ENCODE assay signal across 22 cellular contexts in genomic region chr1:14149431-14149830, GRCh38.
DNase-seq lines count a peak whose midpoint lies in the region; ATAC-seq, FAIRE-seq and TF ChIP-seq lines count a peak whose summit lies in the region.
"Had no signal": no experiment of that assay in that cellular context is flagged by ENCODE, and none has a peak within 500 bp of the region (broad histone marks: within the 10 kb centered on the region; RNA-seq: fewer than 3 reads in every experiment).

No MANE protein-coding gene starts in this region.

- FAIRE-seq in D721Med (lab: Jason Lieb, UNC): no peak
- no peak for FAIRE-seq in HTR-8/SVneo (lab: Jason Lieb, UNC)
- FAIRE-seq: islet of Langerhans had no signal

- H3K36me3 ChIP-seq in neural cell (ENCODE audit: insufficient read depth, low read length): no peaks in the 10 kb centered on the region
- H3K36me3 ChIP-seq: colonic mucosa, neutrophil, SJCRH30 had no signal

- peak; percentile 9 for TF ChIP-seq CTCF in D721Med (IDR thresholded peaks at IDR 0.05; ENCODE audit: insufficient read depth, missing control alignments)
- peak; percentile 14 to 30 for TF ChIP-seq CTCF in brain (conservative IDR thresholded peaks at IDR 0.05)
- TF ChIP-seq CTCF in neural cell (IDR thresholded peaks at IDR 0.05; ENCODE audit: poor library complexity, severe bottlenecking): peak; percentile 15

- H3K9me3 Mint-ChIP-seq in brain: peaks cover 3 to 27% (median 10%) of the 10 kb centered on the region in 5 experiments

- H3K9me3 ChIP-seq in neural cell (ENCODE audit: low read length): no peaks in the 10 kb centered on the region
- H3K9me3 ChIP-seq: colonic mucosa, neutrophil, SJCRH30 had no signal

- H2AFZ ChIP-seq in neural cell (ENCODE audit: low read depth, low read length): no peak overlapping the region

- intact Hi-C loops in cardiac septum (cut with DNase I): no loop called here

- H3K27me3 ChIP-seq in neural cell (ENCODE audit: insufficient read depth, low read depth, low read length): no peaks in the 10 kb centered on the region
- H3K27me3 ChIP-seq: colonic mucosa, neutrophil, SJCRH30 had no signal

- no peak overlapping the region for H3K4me3 ChIP-seq in neural cell (ENCODE audit: low read length)
- H3K4me3 ChIP-seq: colonic mucosa, SJCRH30 had no signal

- no peaks in the 10 kb centered on the region for H3K27me3 Mint-ChIP-seq in brain

- no peak for ATAC-seq in HG02970 (IDR thresholded peaks at IDR 0.05; ENCODE audit: low FRiP score, unreplicated experiment)
- no peak for ATAC-seq in GM21360 (IDR thresholded peaks at IDR 0.05; ENCODE audit: unreplicated experiment)
- ATAC-seq: activated CD8-positive, alpha-beta T cell treated with anti-CD3 and anti-CD28 coated beads, Interleukin-2, amount 10 ng/mL, durations not matched to agents 7 days and 5 days had no signal

- TF ChIP-seq RAD21 in neural cell (conservative IDR thresholded peaks at IDR 0.05): no peak

- no peaks in the 10 kb centered on the region for H3K9me2 ChIP-seq in neural cell (ENCODE audit: insufficient read depth, low read length)

- DNase-seq in D721Med (ENCODE audit: insufficient read length, low spot score): no peak
- peak; percentile 25 for DNase-seq in HTR-8/SVneo (ENCODE audit: insufficient read length, low spot score)
- DNase-seq in cardiac septum (ENCODE audit: low spot score): no peak
- DNase-seq in activated CD4-positive, alpha-beta T cell treated with anti-CD3 and anti-CD28 coated beads for 48 hours: no peak
- DNase-seq: activated CD8-positive, alpha-beta T cell treated with anti-CD3 and anti-CD28 coated beads, Interleukin-2, amount 10 ng/mL, durations not matched to agents 7 days and 5 days; amygdala; C1 segment of cervical spinal cord; colonic mucosa; EL; IMR-90; midbrain; NCI-H1417; SJCRH30; stimulated activated CD4-positive, alpha-beta T cell treated with anti-CD3 and anti-CD28 coated beads, Interleukin-4, amount 100 ng/mL, for 1 hour; stimulated activated CD8-positive, alpha-beta memory T cell treated with anti-CD3 and anti-CD28 coated beads, Interleukin-4, amount 100 ng/mL, for 48 hours had no signal

- H3K27ac ChIP-seq in neural cell (ENCODE audit: low read length): no peak overlapping the region
- H3K27ac ChIP-seq: colonic mucosa, epithelial cell of prostate, neutrophil, SJCRH30 had no signal

- no peaks in the 10 kb centered on the region for H3F3A ChIP-seq in neural cell (ENCODE audit: insufficient read depth, low read length, poor library complexity, severe bottlenecking)

- H4K20me1 ChIP-seq in neural cell (ENCODE audit: insufficient read depth): no peaks in the 10 kb centered on the region

- H3K9ac ChIP-seq in neural cell (ENCODE audit: low read length): no peak overlapping the region

- H3K4me2 ChIP-seq in neural cell (ENCODE audit: low read length): no peak overlapping the region

- H3K4me1 Mint-ChIP-seq in brain: no peaks in the 10 kb centered on the region

- H3K27ac Mint-ChIP-seq in brain: peak overlapping the region in 1 of 5 experiments; percentile 12
- H3K27ac Mint-ChIP-seq: activated CD8-positive, alpha-beta T cell treated with anti-CD3 and anti-CD28 coated beads, Interleukin-2, amount 10 ng/mL, durations not matched to agents 7 days and 5 days had no signal

- H3K4me3 Mint-ChIP-seq in brain: no peak overlapping the region
- H3K4me3 Mint-ChIP-seq: activated CD8-positive, alpha-beta T cell treated with anti-CD3 and anti-CD28 coated beads, Interleukin-2, amount 10 ng/mL, durations not matched to agents 7 days and 5 days had no signal

- H3K79me2 ChIP-seq in neural cell (replicated peaks; ENCODE audit: insufficient read depth, low read length): no peaks in the 10 kb centered on the region

- H3K36me3 Mint-ChIP-seq in brain: no peaks in the 10 kb centered on the region

- TF ChIP-seq EP300 in neural cell (conservative IDR thresholded peaks at IDR 0.05; ENCODE audit: poor library complexity, severe bottlenecking): no peak

TF ChIP-seq in neural cell, 6 proteins besides CTCF, POLR2A, EP300 and RAD21:
- TF ChIP-seq EZH2 (IDR thresholded peaks at IDR 0.05; ENCODE audit: borderline replicate concordance, insufficient read depth, low read length, poor library complexity, severe bottlenecking) (no peak), MXI1 (conservative IDR thresholded peaks at IDR 0.05; ENCODE audit: poor library complexity, severe bottlenecking) (no peak), REST (IDR thresholded peaks at IDR 0.05; ENCODE audit: borderline replicate concordance) (no peak), POLR2AphosphoS5 (IDR thresholded peaks at IDR 0.05) (no peak), TAF1 (IDR thresholded peaks at IDR 0.05; ENCODE audit: low read depth) (no peak), SMC3 (conservative IDR thresholded peaks at IDR 0.05; ENCODE audit: poor library complexity) (no peak)
